1 cellular context compared by ENCODE assay signal in the genomic region with DNA sequence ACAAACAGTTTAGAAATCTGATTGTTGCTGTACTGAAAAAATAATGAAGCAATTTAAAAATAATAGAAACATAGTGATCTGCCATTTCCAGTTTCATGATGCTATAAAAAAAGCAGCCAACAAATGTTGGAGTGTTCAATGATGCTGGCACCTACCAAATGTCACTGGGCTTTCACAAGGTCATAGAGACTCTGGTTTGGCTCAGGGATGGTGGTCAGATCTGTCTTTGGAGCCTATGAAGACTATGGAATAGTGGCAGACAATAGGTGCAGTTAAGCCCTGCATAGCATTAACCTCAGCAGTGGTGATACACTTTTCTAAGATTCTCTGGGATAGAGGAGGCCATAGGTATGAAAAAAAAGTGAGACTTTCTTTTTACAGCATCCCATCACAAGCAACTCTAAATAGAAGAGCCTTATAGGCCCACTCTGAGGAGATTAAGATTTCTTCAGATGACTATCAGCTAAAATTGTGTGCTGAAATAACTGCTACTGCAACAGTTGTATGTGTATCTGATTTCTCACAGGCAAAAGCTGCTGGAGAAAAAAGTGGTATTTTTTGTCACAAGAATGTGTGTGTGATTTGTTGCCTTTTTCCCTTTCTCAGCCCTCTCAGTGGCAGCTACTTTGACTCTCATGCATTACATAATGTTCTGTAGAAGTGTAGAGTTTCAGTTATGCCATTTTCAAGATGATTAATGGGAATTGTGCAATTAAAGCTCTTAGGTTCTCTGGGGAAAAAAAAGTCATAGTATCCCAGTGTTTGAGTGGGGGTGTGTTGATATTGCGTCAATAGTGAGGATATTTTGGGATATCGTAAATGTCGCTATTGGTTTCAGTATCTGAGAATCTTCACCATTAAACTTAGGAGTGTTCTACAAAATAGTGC.
TF ChIP-seq lines count a peak whose summit lies in the region.

No MANE protein-coding gene starts in this region.

TF ChIP-seq in HEK293, 187 proteins besides CTCF, POLR2A, EP300 and RAD21 (continued from another document and continues in another):
- TF ChIP-seq ZNF548 (tag by site-specific recombination; IDR thresholded peaks at IDR 0.05): no peak
- TF ChIP-seq SP2 (tag by site-specific recombination; IDR thresholded peaks at IDR 0.05): no peak
- TF ChIP-seq ZNF221 (tag by site-specific recombination; IDR thresholded peaks at IDR 0.05; ENCODE audit: borderline replicate concordance): no peak
- TF ChIP-seq ZFP3 (tag by site-specific recombination; IDR thresholded peaks at IDR 0.05; ENCODE audit: low read depth): no peak
- TF ChIP-seq TSHZ1 (tag by site-specific recombination; IDR thresholded peaks at IDR 0.05; ENCODE audit: borderline replicate concordance): peak; percentile 73
- no peak for TF ChIP-seq ZNF391 (tag by site-specific recombination; IDR thresholded peaks at IDR 0.05; ENCODE audit: borderline replicate concordance, low read depth)
- TF ChIP-seq PBX3 (CRISPR knock-in tag; IDR thresholded peaks at IDR 0.05): no peak
- TF ChIP-seq ZNF555 (tag by site-specific recombination; conservative IDR thresholded peaks at IDR 0.05): no peak
- no peak for TF ChIP-seq ZBTB21 (tag by site-specific recombination; IDR thresholded peaks at IDR 0.05)
- no peak for TF ChIP-seq ZNF610 (tag by site-specific recombination; IDR thresholded peaks at IDR 0.05; ENCODE audit: borderline replicate concordance)
- TF ChIP-seq ZFHX2 (tag by site-specific recombination; conservative IDR thresholded peaks at IDR 0.05): no peak
- no peak for TF ChIP-seq ZNF169 (tag by site-specific recombination; IDR thresholded peaks at IDR 0.05)
- TF ChIP-seq ZNF658 (tag by site-specific recombination; IDR thresholded peaks at IDR 0.05): no peak
- peak; percentile 68; the same call in 1 of the 2 replicates for TF ChIP-seq PRDM1 (tag by site-specific recombination; IDR thresholded peaks at IDR 0.05)
- TF ChIP-seq ZNF600 (tag by site-specific recombination; IDR thresholded peaks at IDR 0.05): peak; percentile 75; the same call in 1 of the 2 replicates
- no peak for TF ChIP-seq ZNF837 (tag by site-specific recombination; IDR thresholded peaks at IDR 0.05)
- no peak for TF ChIP-seq ZNF248 (tag by site-specific recombination; IDR thresholded peaks at IDR 0.05)
- TF ChIP-seq GFI1B (tag by site-specific recombination; IDR thresholded peaks at IDR 0.05): no peak
- TF ChIP-seq ZBTB10 (tag by site-specific recombination; IDR thresholded peaks at IDR 0.05): no peak
- TF ChIP-seq ZNF114 (tag by site-specific recombination; IDR thresholded peaks at IDR 0.05): no peak
- TF ChIP-seq, protein P1, sequence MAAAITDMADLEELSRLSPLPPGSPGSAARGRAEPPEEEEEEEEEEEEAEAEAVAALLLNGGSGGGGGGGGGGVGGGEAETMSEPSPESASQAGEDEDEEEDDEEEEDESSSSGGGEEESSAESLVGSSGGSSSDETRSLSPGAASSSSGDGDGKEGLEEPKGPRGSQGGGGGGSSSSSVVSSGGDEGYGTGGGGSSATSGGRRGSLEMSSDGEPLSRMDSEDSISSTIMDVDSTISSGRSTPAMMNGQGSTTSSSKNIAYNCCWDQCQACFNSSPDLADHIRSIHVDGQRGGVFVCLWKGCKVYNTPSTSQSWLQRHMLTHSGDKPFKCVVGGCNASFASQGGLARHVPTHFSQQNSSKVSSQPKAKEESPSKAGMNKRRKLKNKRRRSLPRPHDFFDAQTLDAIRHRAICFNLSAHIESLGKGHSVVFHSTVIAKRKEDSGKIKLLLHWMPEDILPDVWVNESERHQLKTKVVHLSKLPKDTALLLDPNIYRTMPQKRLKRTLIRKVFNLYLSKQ (tag by site-specific recombination; IDR thresholded peaks at IDR 0.05; ENCODE audit: borderline replicate concordance): no peak
- TF ChIP-seq TRIM28 (IDR thresholded peaks at IDR 0.05; ENCODE audit: borderline replicate concordance, low read length): peak; percentile 35; the same call in 1 of the 2 replicates
- no peak for TF ChIP-seq MZF1 (tag by site-specific recombination; IDR thresholded peaks at IDR 0.05; ENCODE audit: borderline replicate concordance)
- TF ChIP-seq ZNF692 (tag by site-specific recombination; IDR thresholded peaks at IDR 0.05): peak; percentile 47; the same call in 1 of the 2 replicates
- TF ChIP-seq ZFP69B (tag by site-specific recombination; IDR thresholded peaks at IDR 0.05): peak; percentile 55; the same call in 1 of the 2 replicates
- TF ChIP-seq HOXA7 (CRISPR knock-in tag; IDR thresholded peaks at IDR 0.05; ENCODE audit: borderline replicate concordance): no peak
- no peak for TF ChIP-seq ZNF426 (tag by site-specific recombination; IDR thresholded peaks at IDR 0.05)
- TF ChIP-seq ZNF501 (tag by site-specific recombination; IDR thresholded peaks at IDR 0.05): 0 out of 2 replicates have a peak, but pooled peaks have one; percentile 60
- TF ChIP-seq ZFP41 (tag by site-specific recombination; IDR thresholded peaks at IDR 0.05; ENCODE audit: borderline replicate concordance): no peak
- TF ChIP-seq ZBTB6 (tag by site-specific recombination; IDR thresholded peaks at IDR 0.05): no peak
- TF ChIP-seq, protein P2, sequence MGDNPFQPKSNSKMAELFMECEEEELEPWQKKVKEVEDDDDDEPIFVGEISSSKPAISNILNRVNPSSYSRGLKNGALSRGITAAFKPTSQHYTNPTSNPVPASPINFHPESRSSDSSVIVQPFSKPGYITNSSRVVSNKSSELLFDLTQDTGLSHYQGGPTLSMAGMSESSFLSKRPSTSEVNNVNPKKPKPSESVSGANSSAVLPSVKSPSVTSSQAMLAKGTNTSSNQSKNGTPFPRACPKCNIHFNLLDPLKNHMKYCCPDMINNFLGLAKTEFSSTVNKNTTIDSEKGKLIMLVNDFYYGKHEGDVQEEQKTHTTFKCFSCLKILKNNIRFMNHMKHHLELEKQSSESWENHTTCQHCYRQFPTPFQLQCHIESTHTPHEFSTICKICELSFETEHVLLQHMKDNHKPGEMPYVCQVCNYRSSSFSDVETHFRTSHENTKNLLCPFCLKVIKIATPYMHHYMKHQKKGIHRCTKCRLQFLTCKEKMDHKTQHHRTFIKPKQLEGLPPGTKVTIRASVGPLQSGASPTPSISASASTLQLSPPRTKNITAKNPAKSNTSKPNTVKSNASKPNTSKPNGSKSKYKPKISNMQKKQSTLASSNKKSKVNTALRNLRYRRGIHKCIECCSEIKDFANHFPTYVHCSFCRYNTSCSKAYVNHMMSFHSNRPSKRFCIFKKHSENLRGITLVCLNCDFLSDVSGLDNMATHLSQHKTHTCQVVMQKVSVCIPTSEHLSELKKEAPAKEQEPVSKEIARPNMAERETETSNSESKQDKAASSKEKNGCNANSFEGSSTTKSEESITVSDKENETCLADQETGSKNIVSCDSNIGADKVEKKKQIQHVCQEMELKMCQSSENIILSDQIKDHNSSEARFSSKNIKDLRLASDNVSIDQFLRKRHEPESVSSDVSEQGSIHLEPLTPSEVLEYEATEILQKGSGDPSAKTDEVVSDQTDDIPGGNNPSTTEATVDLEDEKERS (tag by site-specific recombination; IDR thresholded peaks at IDR 0.05): no peak
- no peak for TF ChIP-seq ZNF175 (tag by site-specific recombination; IDR thresholded peaks at IDR 0.05)
- no peak for TF ChIP-seq BCL11A (tag by site-specific recombination; IDR thresholded peaks at IDR 0.05; ENCODE audit: low read depth)
- no peak for TF ChIP-seq ZNF449 (tag by site-specific recombination; IDR thresholded peaks at IDR 0.05)
- no peak for TF ChIP-seq ZNF48 (tag by site-specific recombination; IDR thresholded peaks at IDR 0.05)
- TF ChIP-seq ZNF404 (tag by site-specific recombination; IDR thresholded peaks at IDR 0.05): no peak
- TF ChIP-seq ZNF624 (tag by site-specific recombination; IDR thresholded peaks at IDR 0.05): no peak
- no peak for TF ChIP-seq ZNF292 (tag by site-specific recombination; IDR thresholded peaks at IDR 0.05; ENCODE audit: borderline replicate concordance, low read depth)
- no peak for TF ChIP-seq ZNF121 (tag by site-specific recombination; IDR thresholded peaks at IDR 0.05)
- no peak for TF ChIP-seq ZNF561 (tag by site-specific recombination; IDR thresholded peaks at IDR 0.05; ENCODE audit: borderline replicate concordance)
- no peak for TF ChIP-seq TCF7L2 (IDR thresholded peaks at IDR 0.05; ENCODE audit: borderline replicate concordance, low read depth, low read length)
- TF ChIP-seq ZNF133 (tag by site-specific recombination; IDR thresholded peaks at IDR 0.05): no peak
- peak; percentile 61 for TF ChIP-seq ZXDB (tag by site-specific recombination; IDR thresholded peaks at IDR 0.05)
- no peak for TF ChIP-seq GLIS2 (tag by site-specific recombination; IDR thresholded peaks at IDR 0.05)
- TF ChIP-seq ZNF157 (tag by site-specific recombination; IDR thresholded peaks at IDR 0.05): no peak
- no peak for TF ChIP-seq HOXD13 (CRISPR knock-in tag; IDR thresholded peaks at IDR 0.05; ENCODE audit: borderline replicate concordance)
- no peak for TF ChIP-seq YY1 (tag by site-specific recombination; IDR thresholded peaks at IDR 0.05)
